8 cellular contexts compared by ENCODE assay signal in the genomic region with DNA sequence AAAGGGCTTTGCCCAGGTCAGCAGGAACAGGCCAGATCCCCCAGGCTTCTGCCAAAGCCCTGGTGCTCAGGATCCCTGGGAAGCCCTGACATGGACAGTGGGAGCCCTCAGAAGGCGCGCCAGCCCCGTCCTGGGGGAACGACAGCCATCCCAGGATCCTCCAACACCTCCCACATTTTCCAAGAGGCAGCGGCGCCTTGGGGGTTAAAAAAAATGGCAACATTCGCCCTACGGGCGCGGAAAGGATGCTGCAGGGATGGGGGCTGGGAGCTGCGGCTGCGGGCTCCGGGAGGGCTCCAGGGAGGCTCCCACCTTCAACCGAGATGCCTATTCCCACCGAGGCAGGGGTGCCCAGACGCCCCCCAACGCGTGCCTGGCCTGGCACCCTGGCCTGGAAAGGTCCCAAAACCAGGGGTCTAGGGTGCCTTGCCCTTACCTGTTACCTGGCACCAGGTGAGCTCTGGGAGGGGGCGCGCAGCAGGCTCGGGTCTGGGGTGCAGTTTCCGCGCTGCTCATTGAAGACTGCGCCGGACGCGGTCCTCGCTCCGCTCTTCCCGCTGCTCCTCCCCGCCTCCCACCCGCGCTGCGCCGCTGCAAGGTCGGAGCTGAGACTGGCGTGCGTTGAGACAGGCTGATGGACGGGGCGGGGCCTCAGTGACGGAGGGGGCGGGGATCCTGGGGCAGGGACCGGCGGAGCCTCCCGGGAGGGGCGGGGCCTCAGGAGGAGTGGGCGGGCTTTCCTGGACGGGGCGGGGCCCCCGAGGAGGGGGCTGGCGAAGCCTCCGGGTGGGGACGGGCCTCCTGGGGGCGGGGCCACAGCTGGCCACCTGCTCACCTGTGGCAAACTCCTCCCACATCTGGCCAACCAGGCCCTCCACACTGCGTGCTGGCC. TPM values are rescaled to one million over a fixed set of nuclear protein-coding genes. Genes with fewer than 3 reads are reported as not detected.
A peak's percentile ranks its signal among the peaks of the same experiment; 100 is the strongest.
DNase-seq lines count a peak whose midpoint lies in the region; ATAC-seq and TF ChIP-seq lines count a peak whose summit lies in the region.

Gene ABCB9, minus strand, starts transcription at position 613 of the 892 bp plus-strand sequence. CDS start 6,228 bp downstream, outside the sequence.

- 5 to 7% methylated on average over 27 to 36 of the region's 55 CpGs for WGBS in lower leg skin, 2 donors

- H3K9me3 Mint-ChIP-seq in activated CD4-positive, alpha-beta memory T cell treated with anti-CD3 and anti-CD28 coated beads, Interleukin-2, amount 10 ng/mL, durations not matched to agents 7 days and 5 days = no peaks in the 10 kb centered on the region

- no peak within 1 kb of the TSS for H3K27ac Mint-ChIP-seq in activated CD4-positive, alpha-beta memory T cell treated with anti-CD3 and anti-CD28 coated beads, Interleukin-2, amount 10 ng/mL, durations not matched to agents 7 days and 5 days

- H3K4me3 Mint-ChIP-seq in activated CD4-positive, alpha-beta memory T cell treated with anti-CD3 and anti-CD28 coated beads, Interleukin-2, amount 10 ng/mL, durations not matched to agents 7 days and 5 days = peak within 1 kb of the TSS; percentile 61

- no peaks in the 10 kb centered on the region for H3K27me3 Mint-ChIP-seq in activated CD4-positive, alpha-beta memory T cell treated with anti-CD3 and anti-CD28 coated beads, Interleukin-2, amount 10 ng/mL, durations not matched to agents 7 days and 5 days

- intact Hi-C loops in lower leg skin (cut with DNase I; ENCODE audit: low total_unique reads) = no loop called here

- H3K4me3 ChIP-seq in lower leg skin (ENCODE audit: low read depth, poor library complexity, severe bottlenecking) = peak within 1 kb of the TSS; percentile 43

- DNase-seq in NCI-H748 treated with DMSO at 0.1 percent for 48 hours (lab: John Stamatoyannopoulos, UW) (peak; percentile 86), ecto neural progenitor cell (ENCODE audit: low spot score) (peak; percentile 100), lower leg skin (ENCODE audit: low spot score in 2 of 2) (peak; percentile 85 to 97)
- peak; percentile 93 for DNase-seq in activated CD4-positive, alpha-beta memory T cell treated with anti-CD3 and anti-CD28 coated beads, Interleukin-2, amount 10 ng/mL, durations not matched to agents 7 days and 5 days
- DNase-seq in stimulated activated CD4-positive, alpha-beta T cell treated with anti-CD3 and anti-CD28 coated beads, Interleukin-4, amount 100 ng/mL, for 4 hours = peak; percentile 87 to 97

- no peak for TF ChIP-seq CTCF in 22Rv1 (IDR thresholded peaks at IDR 0.05)
- TF ChIP-seq CTCF in lower leg skin (IDR thresholded peaks at IDR 0.05) = no peak

- POLR2A ChIA-PET in activated CD4-positive, alpha-beta memory T cell treated with anti-CD3 and anti-CD28 coated beads, Interleukin-2, amount 10 ng/mL, durations not matched to agents 7 days and 5 days (lab: Charles Lee) = interaction anchor here (1.0 to 2.8 kb wide), 5 partner anchors 9 to 267 kb away, joined by 3 to 32 read pairs (median 4); partner anchors contain the start of genes HIP1R, MPHOSPH9, MTRFR and OGFOD2

- no peaks in the 10 kb centered on the region for H3K36me3 Mint-ChIP-seq in activated CD4-positive, alpha-beta memory T cell treated with anti-CD3 and anti-CD28 coated beads, Interleukin-2, amount 10 ng/mL, durations not matched to agents 7 days and 5 days (ENCODE audit: low read depth)

- peak within 1 kb of the TSS; percentile 27 for H3K27ac ChIP-seq in 22Rv1

- ATAC-seq in GM18868 (IDR thresholded peaks at IDR 0.05; ENCODE audit: unreplicated experiment) = peak; percentile 68
- peak; percentile 74 for ATAC-seq in HG03432 (IDR thresholded peaks at IDR 0.05; ENCODE audit: unreplicated experiment)

- no peak for TF ChIP-seq POLR2A in lower leg skin (IDR thresholded peaks at IDR 0.05)

- H3K4me1 Mint-ChIP-seq in activated CD4-positive, alpha-beta memory T cell treated with anti-CD3 and anti-CD28 coated beads, Interleukin-2, amount 10 ng/mL, durations not matched to agents 7 days and 5 days = peaks cover 10% of the 10 kb centered on the region

- CTCF ChIA-PET in activated CD4-positive, alpha-beta memory T cell treated with anti-CD3 and anti-CD28 coated beads, Interleukin-2, amount 10 ng/mL, durations not matched to agents 7 days and 5 days (lab: Charles Lee) = interaction anchor here (0.8 to 1.7 kb wide), 5 partner anchors 11 to 272 kb away, joined by 3 to 7 read pairs (median 5); no protein-coding TSS in a partner anchor

RNA-seq across cellular contexts. Expression of gene ABCB9, which starts in this region (rescaled TPM):
- total RNA-seq in activated CD4-positive, alpha-beta memory T cell treated with anti-CD3 and anti-CD28 coated beads, Interleukin-2, amount 10 ng/mL, durations not matched to agents 7 days and 5 days = 1 to 10 TPM; 3.2 to 3.3 TPM
- 10 to 100 TPM in 1 of 4 donors, 1 to 10 TPM in 3; 3.4 to 10.2 (median 7.2) TPM for total RNA-seq in lower leg skin

Comparison
In these comparisons a context has a peak if more than half of its experiments do, and no peak if none do; other contexts are left out.
1. Peak in every context shown above with its lines: DNase-seq, ATAC-seq, H3K4me3 ChIP-seq and H3K27ac ChIP-seq.